In the genomic region with DNA sequence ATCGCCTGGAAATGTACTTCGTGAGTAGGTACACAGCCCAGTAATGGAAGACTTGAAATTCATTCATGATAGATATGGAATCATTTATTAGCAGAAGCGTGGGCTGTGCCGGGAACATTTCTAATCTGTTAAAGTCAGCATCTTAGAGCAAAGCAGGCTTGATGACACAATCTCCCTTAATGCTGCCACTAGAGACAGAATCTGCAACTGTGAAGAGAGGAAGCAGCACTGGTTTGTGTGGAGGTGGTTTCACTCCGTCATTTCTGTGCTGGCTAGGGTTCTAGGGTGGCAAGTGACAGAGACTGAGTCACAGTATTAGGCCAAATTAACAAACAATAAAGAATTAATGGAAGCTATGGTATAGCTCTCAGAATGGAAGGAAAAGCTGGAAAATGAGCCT, we compare ENCODE assay signal across 13 cellular contexts.
A peak's percentile ranks its signal among the peaks of the same experiment; 100 is the strongest.
DNase-seq lines count a peak whose midpoint lies in the region; ATAC-seq and TF ChIP-seq lines count a peak whose summit lies in the region.
"Had no signal": no experiment of that assay in that cellular context is flagged by ENCODE, and none has a peak within 500 bp of the region (broad histone marks: within the 10 kb centered on the region; RNA-seq: fewer than 3 reads in every experiment).

No MANE protein-coding gene starts in this region.

- TF ChIP-seq CTCF in activated CD8-positive, alpha-beta T cell treated with anti-CD3 and anti-CD28 coated beads for 36 hours (IDR thresholded peaks at IDR 0.05): no peak

- no peak overlapping the region for H3K27ac Mint-ChIP-seq in activated CD8-positive, alpha-beta T cell treated with anti-CD3 and anti-CD28 coated beads for 36 hours
- H3K27ac Mint-ChIP-seq in activated CD8-positive, alpha-beta T cell treated with anti-CD3 and anti-CD28 coated beads, Interleukin-2, amount 10 ng/mL, durations not matched to agents 7 days and 5 days: no peak overlapping the region
- H3K27ac Mint-ChIP-seq in activated T-helper 17 cell treated with anti-CD3 and anti-CD28 coated beads, Interleukin-2, amount 50 U/mL, for 72 hours: peak overlapping the region; percentile 49
- H3K27ac Mint-ChIP-seq: H9 had no signal

- peak; percentile 49 for ATAC-seq in activated CD8-positive, alpha-beta T cell treated with anti-CD3 and anti-CD28 coated beads for 36 hours
- no peak for ATAC-seq in activated CD8-positive, alpha-beta T cell treated with anti-CD3 and anti-CD28 coated beads, Interleukin-2, amount 10 ng/mL, durations not matched to agents 7 days and 5 days
- ATAC-seq in HG02610 (IDR thresholded peaks at IDR 0.05; ENCODE audit: unreplicated experiment): peak; percentile 67
- peak; percentile 90 for ATAC-seq in activated T-helper 17 cell treated with anti-CD3 and anti-CD28 coated beads, Interleukin-2, amount 50 U/mL, for 72 hours (replicated peaks)

- peak; percentile 16 for DNase-seq in activated CD8-positive, alpha-beta T cell treated with anti-CD3 and anti-CD28 coated beads for 36 hours
- no peak for DNase-seq in activated CD8-positive, alpha-beta T cell treated with anti-CD3 and anti-CD28 coated beads, Interleukin-2, amount 10 ng/mL, durations not matched to agents 7 days and 5 days
- DNase-seq in pons (ENCODE audit: low spot score) (peak; percentile 8), cortex of kidney (lab: John Stamatoyannopoulos, UW) (no peak), COR-L47 (lab: John Stamatoyannopoulos, UW) (no peak), GDM1 (lab: John Stamatoyannopoulos, UW) (no peak)
- DNase-seq: EL, H9, NCI-H1048, NCI-H82, spleen had no signal

- no peaks in the 10 kb centered on the region for H3K36me3 Mint-ChIP-seq in activated CD8-positive, alpha-beta T cell treated with anti-CD3 and anti-CD28 coated beads for 36 hours (ENCODE audit: low read depth)
- no peaks in the 10 kb centered on the region for H3K36me3 Mint-ChIP-seq in activated CD8-positive, alpha-beta T cell treated with anti-CD3 and anti-CD28 coated beads, Interleukin-2, amount 10 ng/mL, durations not matched to agents 7 days and 5 days (ENCODE audit: low read depth)
- H3K36me3 Mint-ChIP-seq in activated T-helper 17 cell treated with anti-CD3 and anti-CD28 coated beads, Interleukin-2, amount 50 U/mL, for 72 hours (ENCODE audit: low read depth): no peaks in the 10 kb centered on the region

- no peaks in the 10 kb centered on the region for H3K9me3 Mint-ChIP-seq in activated CD8-positive, alpha-beta T cell treated with anti-CD3 and anti-CD28 coated beads for 36 hours
- no peaks in the 10 kb centered on the region for H3K9me3 Mint-ChIP-seq in activated CD8-positive, alpha-beta T cell treated with anti-CD3 and anti-CD28 coated beads, Interleukin-2, amount 10 ng/mL, durations not matched to agents 7 days and 5 days (ENCODE audit: insufficient read depth)
- no peaks in the 10 kb centered on the region for H3K9me3 Mint-ChIP-seq in activated T-helper 17 cell treated with anti-CD3 and anti-CD28 coated beads, Interleukin-2, amount 50 U/mL, for 72 hours

- POLR2A ChIA-PET in activated CD8-positive, alpha-beta T cell treated with anti-CD3 and anti-CD28 coated beads for 36 hours (lab: Charles Lee): interaction anchor here (0.6 kb wide), 1 partner anchor 19 kb away, joined by 3 read pairs; no protein-coding TSS in a partner anchor
- POLR2A ChIA-PET in activated CD8-positive, alpha-beta T cell treated with anti-CD3 and anti-CD28 coated beads, Interleukin-2, amount 10 ng/mL, durations not matched to agents 7 days and 5 days (lab: Charles Lee): no interaction called here

- no peaks in the 10 kb centered on the region for H3K4me1 Mint-ChIP-seq in activated CD8-positive, alpha-beta T cell treated with anti-CD3 and anti-CD28 coated beads for 36 hours (ENCODE audit: low read depth)
- no peaks in the 10 kb centered on the region for H3K4me1 Mint-ChIP-seq in activated CD8-positive, alpha-beta T cell treated with anti-CD3 and anti-CD28 coated beads, Interleukin-2, amount 10 ng/mL, durations not matched to agents 7 days and 5 days (ENCODE audit: low read depth)
- H3K4me1 Mint-ChIP-seq in activated T-helper 17 cell treated with anti-CD3 and anti-CD28 coated beads, Interleukin-2, amount 50 U/mL, for 72 hours: peaks cover 11% of the 10 kb centered on the region

- no peak overlapping the region for H3K4me3 Mint-ChIP-seq in activated CD8-positive, alpha-beta T cell treated with anti-CD3 and anti-CD28 coated beads for 36 hours
- H3K4me3 Mint-ChIP-seq in activated CD8-positive, alpha-beta T cell treated with anti-CD3 and anti-CD28 coated beads, Interleukin-2, amount 10 ng/mL, durations not matched to agents 7 days and 5 days: no peak overlapping the region
- peak overlapping the region; percentile 29 for H3K4me3 Mint-ChIP-seq in activated T-helper 17 cell treated with anti-CD3 and anti-CD28 coated beads, Interleukin-2, amount 50 U/mL, for 72 hours
- H3K4me3 Mint-ChIP-seq: H9 had no signal

- intact Hi-C loops in activated CD8-positive, alpha-beta T cell treated with anti-CD3 and anti-CD28 coated beads for 36 hours (cut with micrococcal nuclease): no loop called here

- peaks cover 9% of the 10 kb centered on the region for H3K27me3 Mint-ChIP-seq in activated CD8-positive, alpha-beta T cell treated with anti-CD3 and anti-CD28 coated beads for 36 hours
- H3K27me3 Mint-ChIP-seq in activated CD8-positive, alpha-beta T cell treated with anti-CD3 and anti-CD28 coated beads, Interleukin-2, amount 10 ng/mL, durations not matched to agents 7 days and 5 days (ENCODE audit: low read depth): peaks cover 3% of the 10 kb centered on the region
- peaks cover 33% of the 10 kb centered on the region for H3K27me3 Mint-ChIP-seq in activated T-helper 17 cell treated with anti-CD3 and anti-CD28 coated beads, Interleukin-2, amount 50 U/mL, for 72 hours

- CTCF ChIA-PET in activated CD8-positive, alpha-beta T cell treated with anti-CD3 and anti-CD28 coated beads for 36 hours (lab: Charles Lee): no interaction called here
- CTCF ChIA-PET in activated CD8-positive, alpha-beta T cell treated with anti-CD3 and anti-CD28 coated beads, Interleukin-2, amount 10 ng/mL, durations not matched to agents 7 days and 5 days (lab: Charles Lee): no interaction called here

Comparison
In these comparisons a context has a peak if more than half of its experiments do, and no peak if none do; other contexts are left out.
1. DNase-seq: peak in activated CD8-positive, alpha-beta T cell treated with anti-CD3 and anti-CD28 coated beads for 36 hours (single experiment) and pons (single experiment); none in activated CD8-positive, alpha-beta T cell treated with anti-CD3 and anti-CD28 coated beads, Interleukin-2, amount 10 ng/mL, durations not matched to agents 7 days and 5 days (single experiment), cortex of kidney (single experiment), COR-L47 (single experiment) and GDM1 (single experiment).